ENCODE assay signal across 2 cellular contexts in the genomic region with DNA sequence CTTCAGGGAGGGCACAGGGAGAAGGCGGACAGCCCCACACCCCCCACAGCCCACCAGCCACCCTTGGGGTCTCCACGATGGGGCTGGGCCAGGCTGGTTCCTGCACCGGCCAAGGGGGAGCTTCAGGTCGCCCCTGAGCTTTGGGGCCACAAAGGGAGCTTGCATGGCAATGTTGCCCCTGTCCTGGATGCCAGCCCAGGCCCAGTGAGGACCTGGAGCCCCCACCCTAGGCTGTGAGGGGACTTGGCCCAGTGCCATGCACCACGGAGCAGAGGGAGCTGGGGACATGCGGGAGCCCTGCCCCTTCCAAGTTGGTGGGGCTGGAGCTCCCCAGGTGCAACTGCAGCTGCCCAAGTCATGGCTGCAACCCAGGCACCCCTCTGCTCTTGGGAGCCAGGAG.
TF ChIP-seq lines count a peak whose summit lies in the region.

No MANE protein-coding gene starts in this region.

TF ChIP-seq in HepG2, 621 proteins besides CTCF, POLR2A, EP300 and RAD21:
- no peak for TF ChIP-seq ZNF747 (CRISPR knock-in tag; IDR thresholded peaks at IDR 0.05; ENCODE audit: borderline replicate concordance)
- no peak for TF ChIP-seq RBAK (CRISPR knock-in tag; IDR thresholded peaks at IDR 0.05)
TF ChIP-seq in HepG2: peak in this region for 0.

TF ChIP-seq in WTC11, 78 proteins besides CTCF, POLR2A, EP300 and RAD21:
- no peak for TF ChIP-seq CBFB (CRISPR knock-in tag; IDR thresholded peaks at IDR 0.05; ENCODE audit: low read depth)
- TF ChIP-seq, protein P1, sequence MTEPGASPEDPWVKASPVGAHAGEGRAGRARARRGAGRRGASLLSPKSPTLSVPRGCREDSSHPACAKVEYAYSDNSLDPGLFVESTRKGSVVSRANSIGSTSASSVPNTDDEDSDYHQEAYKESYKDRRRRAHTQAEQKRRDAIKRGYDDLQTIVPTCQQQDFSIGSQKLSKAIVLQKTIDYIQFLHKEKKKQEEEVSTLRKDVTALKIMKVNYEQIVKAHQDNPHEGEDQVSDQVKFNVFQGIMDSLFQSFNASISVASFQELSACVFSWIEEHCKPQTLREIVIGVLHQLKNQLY (CRISPR knock-in tag; IDR thresholded peaks at IDR 0.05) = no peak
- TF ChIP-seq KAT7 (CRISPR knock-in tag; IDR thresholded peaks at IDR 0.05; ENCODE audit: borderline replicate concordance) = no peak
- no peak for TF ChIP-seq ZNF423 (CRISPR knock-in tag; IDR thresholded peaks at IDR 0.05)
- TF ChIP-seq, protein P2, sequence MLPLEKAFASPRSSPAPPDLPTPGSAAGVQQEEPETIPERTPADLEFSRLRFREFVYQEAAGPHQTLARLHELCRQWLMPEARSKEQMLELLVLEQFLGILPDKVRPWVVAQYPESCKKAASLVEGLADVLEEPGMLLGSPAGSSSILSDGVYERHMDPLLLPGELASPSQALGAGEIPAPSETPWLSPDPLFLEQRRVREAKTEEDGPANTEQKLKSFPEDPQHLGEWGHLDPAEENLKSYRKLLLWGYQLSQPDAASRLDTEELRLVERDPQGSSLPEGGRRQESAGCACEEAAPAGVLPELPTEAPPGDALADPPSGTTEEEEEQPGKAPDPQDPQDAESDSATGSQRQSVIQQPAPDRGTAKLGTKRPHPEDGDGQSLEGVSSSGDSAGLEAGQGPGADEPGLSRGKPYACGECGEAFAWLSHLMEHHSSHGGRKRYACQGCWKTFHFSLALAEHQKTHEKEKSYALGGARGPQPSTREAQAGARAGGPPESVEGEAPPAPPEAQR (CRISPR knock-in tag; IDR thresholded peaks at IDR 0.05) = no peak
- no peak for TF ChIP-seq IRF2 (CRISPR knock-in tag; IDR thresholded peaks at IDR 0.05; ENCODE audit: borderline replicate concordance, low read depth)
- no peak for TF ChIP-seq ZNF416 (CRISPR knock-in tag; IDR thresholded peaks at IDR 0.05)
- no peak for TF ChIP-seq NFATC4 (CRISPR knock-in tag; IDR thresholded peaks at IDR 0.05)
- TF ChIP-seq, protein P3, sequence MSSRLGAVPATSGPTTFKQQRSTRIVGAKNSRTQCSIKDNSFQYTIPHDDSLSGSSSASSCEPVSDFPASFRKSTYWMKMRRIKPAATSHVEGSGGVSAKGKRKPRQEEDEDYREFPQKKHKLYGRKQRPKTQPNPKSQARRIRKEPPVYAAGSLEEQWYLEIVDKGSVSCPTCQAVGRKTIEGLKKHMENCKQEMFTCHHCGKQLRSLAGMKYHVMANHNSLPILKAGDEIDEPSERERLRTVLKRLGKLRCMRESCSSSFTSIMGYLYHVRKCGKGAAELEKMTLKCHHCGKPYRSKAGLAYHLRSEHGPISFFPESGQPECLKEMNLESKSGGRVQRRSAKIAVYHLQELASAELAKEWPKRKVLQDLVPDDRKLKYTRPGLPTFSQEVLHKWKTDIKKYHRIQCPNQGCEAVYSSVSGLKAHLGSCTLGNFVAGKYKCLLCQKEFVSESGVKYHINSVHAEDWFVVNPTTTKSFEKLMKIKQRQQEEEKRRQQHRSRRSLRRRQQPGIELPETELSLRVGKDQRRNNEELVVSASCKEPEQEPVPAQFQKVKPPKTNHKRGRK (CRISPR knock-in tag; IDR thresholded peaks at IDR 0.05; ENCODE audit: borderline replicate concordance) = no peak
- TF ChIP-seq FOXJ3 (CRISPR knock-in tag; IDR thresholded peaks at IDR 0.05; ENCODE audit: borderline replicate concordance) = no peak
- TF ChIP-seq ZNF232 (CRISPR knock-in tag; IDR thresholded peaks at IDR 0.05) = no peak
- TF ChIP-seq, protein P4, sequence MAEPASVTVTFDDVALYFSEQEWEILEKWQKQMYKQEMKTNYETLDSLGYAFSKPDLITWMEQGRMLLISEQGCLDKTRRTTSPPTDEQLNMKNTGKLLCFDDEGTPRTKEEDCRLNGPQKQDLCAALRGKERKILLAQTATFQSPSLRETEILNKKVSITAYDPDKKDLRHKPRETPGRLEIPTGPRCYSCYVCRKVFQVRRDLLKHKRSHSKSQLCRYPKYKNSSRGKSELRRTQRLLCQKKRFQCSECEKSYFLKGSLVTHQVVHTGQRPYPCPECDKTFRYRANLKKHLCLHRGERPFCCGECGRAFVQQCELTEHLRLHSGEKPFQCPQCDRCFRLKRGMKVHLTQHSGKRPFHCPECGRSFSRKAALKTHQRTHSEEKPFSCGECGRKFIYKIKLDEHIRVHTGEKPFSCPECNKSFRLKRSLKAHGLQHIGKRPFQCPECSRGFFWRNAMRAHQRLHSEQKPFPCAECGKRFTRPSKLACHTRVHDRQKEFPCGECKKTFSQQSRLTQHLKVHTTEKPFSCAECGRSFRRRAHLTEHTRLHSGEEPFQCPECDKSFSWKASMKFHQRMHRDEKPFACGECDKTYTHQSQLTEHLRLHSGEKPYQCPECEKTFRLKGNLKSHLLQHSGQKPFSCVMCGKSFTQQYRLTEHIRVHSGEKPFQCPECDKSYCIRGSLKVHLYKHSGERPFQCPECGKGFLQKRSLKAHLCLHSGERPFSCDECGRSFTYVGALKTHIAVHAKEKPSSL (CRISPR knock-in tag; conservative IDR thresholded peaks at IDR 0.05) = no peak
- no peak for TF ChIP-seq ZNF396 (CRISPR knock-in tag; IDR thresholded peaks at IDR 0.05; ENCODE audit: borderline replicate concordance)
- TF ChIP-seq SOX15 (CRISPR knock-in tag; IDR thresholded peaks at IDR 0.05) = no peak
- no peak for TF ChIP-seq SMAD4 (CRISPR knock-in tag; IDR thresholded peaks at IDR 0.05)
